ENCODE assay signal across 8 cellular contexts in genomic region chr2:60882971-60883753, GRCh38. TPM values are rescaled to one million over a fixed set of nuclear protein-coding genes. Genes with fewer than 3 reads are reported as not detected.
DNase-seq lines count a peak whose midpoint lies in the region; ATAC-seq and TF ChIP-seq lines count a peak whose summit lies in the region.

No MANE protein-coding gene starts in this region.

- H3K4me3 ChIP-seq in uterus = peak overlapping the region; percentile 80 to 97

- H3K9me3 ChIP-seq in uterus = no peaks in the 10 kb centered on the region

- H3K4me3 Mint-ChIP-seq in activated CD4-positive, alpha-beta T cell treated with anti-CD3 and anti-CD28 coated beads, Interleukin-2, amount 10 ng/mL, durations not matched to agents 24 days and 14 days = peak overlapping the region; percentile 97
- peak overlapping the region; percentile 93 for H3K4me3 Mint-ChIP-seq in central memory CD8-positive, alpha-beta T cell
- peak overlapping the region; percentile 87 for H3K4me3 Mint-ChIP-seq in mesothelial cell of epicardium

- intact Hi-C loops in activated CD4-positive, alpha-beta T cell treated with anti-CD3 and anti-CD28 coated beads, Interleukin-2, amount 10 ng/mL, durations not matched to agents 24 days and 14 days (cut with micrococcal nuclease) = loop anchor here (1.0 to 5.0 kb wide), 4 partner anchors 8 to 969 kb away; partner anchors contain the start of gene FAM161A
- intact Hi-C loops in uterus (cut with DNase I; ENCODE audit: low total_unique reads) = loop anchor here (10.0 kb wide), 1 partner anchor 292 kb away; no protein-coding TSS in a partner anchor

- H3K9me3 Mint-ChIP-seq in activated CD4-positive, alpha-beta T cell treated with anti-CD3 and anti-CD28 coated beads, Interleukin-2, amount 10 ng/mL, durations not matched to agents 24 days and 14 days = no peaks in the 10 kb centered on the region
- H3K9me3 Mint-ChIP-seq in central memory CD8-positive, alpha-beta T cell = no peaks in the 10 kb centered on the region
- no peaks in the 10 kb centered on the region for H3K9me3 Mint-ChIP-seq in mesothelial cell of epicardium

- peak; percentile 78 for DNase-seq in activated CD4-positive, alpha-beta T cell treated with anti-CD3 and anti-CD28 coated beads, Interleukin-2, amount 10 ng/mL, durations not matched to agents 24 days and 14 days
- DNase-seq in activated CD4-positive, alpha-beta T cell treated with anti-CD3 and anti-CD28 coated beads, Interleukin-2, amount 50 U/mL, for 1 hour = no peak
- DNase-seq in RKO (ENCODE audit: low spot score) (peak; percentile 59), mesothelial cell of epicardium (ENCODE audit: low spot score in 2 of 2, unreplicated experiment in 2 of 2) (no peak), uterus (no peak), AG08395 (ENCODE audit: low spot score) (no peak)
- DNase-seq in central memory CD8-positive, alpha-beta T cell (ENCODE audit: low spot score in 2 of 2) = no peak

- peaks cover 36% of the 10 kb centered on the region for H3K36me3 Mint-ChIP-seq in activated CD4-positive, alpha-beta T cell treated with anti-CD3 and anti-CD28 coated beads, Interleukin-2, amount 10 ng/mL, durations not matched to agents 24 days and 14 days (ENCODE audit: low read depth)
- peaks cover 30% of the 10 kb centered on the region for H3K36me3 Mint-ChIP-seq in central memory CD8-positive, alpha-beta T cell (ENCODE audit: insufficient read depth)
- no peaks in the 10 kb centered on the region for H3K36me3 Mint-ChIP-seq in mesothelial cell of epicardium

- H3K27me3 Mint-ChIP-seq in activated CD4-positive, alpha-beta T cell treated with anti-CD3 and anti-CD28 coated beads, Interleukin-2, amount 10 ng/mL, durations not matched to agents 24 days and 14 days = no peaks in the 10 kb centered on the region
- no peaks in the 10 kb centered on the region for H3K27me3 Mint-ChIP-seq in central memory CD8-positive, alpha-beta T cell
- H3K27me3 Mint-ChIP-seq in mesothelial cell of epicardium (ENCODE audit: low read depth) = no peaks in the 10 kb centered on the region

- no peaks in the 10 kb centered on the region for H3K27me3 ChIP-seq in uterus

- H3K4me1 ChIP-seq in uterus = peaks cover 0 to 11% of the 10 kb centered on the region in 2 donors

- peak overlapping the region; percentile 96 for H3K27ac Mint-ChIP-seq in activated CD4-positive, alpha-beta T cell treated with anti-CD3 and anti-CD28 coated beads, Interleukin-2, amount 10 ng/mL, durations not matched to agents 24 days and 14 days
- peak overlapping the region; percentile 99 for H3K27ac Mint-ChIP-seq in central memory CD8-positive, alpha-beta T cell (ENCODE audit: low read depth)
- peak overlapping the region; percentile 98 for H3K27ac Mint-ChIP-seq in mesothelial cell of epicardium

- no peak for TF ChIP-seq POLR2A in uterus (IDR thresholded peaks at IDR 0.05)

- peak overlapping the region; percentile 95 to 99 for H3K27ac ChIP-seq in uterus

- peak; percentile 28 for ATAC-seq in HG02610 (IDR thresholded peaks at IDR 0.05; ENCODE audit: unreplicated experiment)
- ATAC-seq in central memory CD8-positive, alpha-beta T cell (replicated peaks; ENCODE audit: extremely low read depth, poor library complexity, severe bottlenecking) = no peak

- peaks cover 27% of the 10 kb centered on the region for H3K4me1 Mint-ChIP-seq in activated CD4-positive, alpha-beta T cell treated with anti-CD3 and anti-CD28 coated beads, Interleukin-2, amount 10 ng/mL, durations not matched to agents 24 days and 14 days
- H3K4me1 Mint-ChIP-seq in central memory CD8-positive, alpha-beta T cell = peaks cover 49% of the 10 kb centered on the region
- H3K4me1 Mint-ChIP-seq in mesothelial cell of epicardium = peaks cover 40% of the 10 kb centered on the region

- no peaks in the 10 kb centered on the region for H3K36me3 ChIP-seq in uterus

- TF ChIP-seq CTCF in mesothelial cell of epicardium (IDR thresholded peaks at IDR 0.05; ENCODE audit: unreplicated experiment) (no peak), uterus (IDR thresholded peaks at IDR 0.05) (no peak)

RNA-seq across cellular contexts. Expression of gene REL, which starts 1.8 kb away (rescaled TPM):
- total RNA-seq in activated CD4-positive, alpha-beta T cell treated with anti-CD3 and anti-CD28 coated beads, Interleukin-2, amount 10 ng/mL, durations not matched to agents 24 days and 14 days = 84.9 and 88.7 TPM in 2 replicates
- total RNA-seq in mesothelial cell of epicardium = 27.8 to 29.8 TPM (median 29.4 TPM) in 3 replicates
- 10 to 100 TPM in 2 of 4 donors, 1 to 10 TPM in 2; 1.8 to 21.0 (median 12.2) TPM for total RNA-seq in uterus

Comparison
In these comparisons a context has a peak if more than half of its experiments do, and no peak if none do; other contexts are left out.
1. DNase-seq: peak in activated CD4-positive, alpha-beta T cell treated with anti-CD3 and anti-CD28 coated beads, Interleukin-2, amount 10 ng/mL, durations not matched to agents 24 days and 14 days (single experiment) and RKO (single experiment); none in activated CD4-positive, alpha-beta T cell treated with anti-CD3 and anti-CD28 coated beads, Interleukin-2, amount 50 U/mL, for 1 hour (single experiment), central memory CD8-positive, alpha-beta T cell (0 of 2), mesothelial cell of epicardium (0 of 2), uterus (0 of 2) and AG08395 (single experiment).
2. Peak in every context shown above with its lines, with median percentiles within 50 percentile points of each other: H3K27ac Mint-ChIP-seq and H3K4me3 Mint-ChIP-seq.